In the genomic region with DNA sequence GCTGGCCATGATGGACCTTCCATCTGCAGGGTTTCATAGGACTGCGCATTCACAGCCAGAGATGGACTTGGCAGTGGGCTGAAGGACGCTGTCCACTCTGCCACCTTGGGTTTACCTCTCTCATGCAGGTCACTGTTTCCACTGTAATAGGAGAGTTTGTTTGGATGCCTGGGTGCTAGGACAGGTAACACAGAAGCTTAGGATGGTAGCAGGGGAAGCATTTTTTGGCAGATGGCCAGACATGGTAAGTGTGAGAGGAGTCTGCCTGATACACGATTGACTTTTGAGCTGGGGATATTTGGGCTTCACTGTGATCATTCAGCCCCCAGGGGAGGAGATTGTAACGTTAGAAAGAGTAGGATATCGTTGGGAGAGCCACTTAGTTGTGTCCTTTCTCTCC, we compare ENCODE assay signal across 9 cellular contexts. TPM values are rescaled to one million over a fixed set of nuclear protein-coding genes. Genes with fewer than 3 reads are reported as not detected.
DNase-seq lines count a peak whose midpoint lies in the region; ATAC-seq and TF ChIP-seq lines count a peak whose summit lies in the region.
"Had no signal": no experiment of that assay in that cellular context is flagged by ENCODE, and none has a peak within 500 bp of the region (broad histone marks: within the 10 kb centered on the region; RNA-seq: fewer than 3 reads in every experiment).

No MANE protein-coding gene starts in this region.

- H3K9ac ChIP-seq in skeletal muscle satellite cell (ENCODE audit: low read depth, low read length) = no peak overlapping the region

- no peak for DNase-seq in BE2C
- no peak for DNase-seq in EL
- no peak for DNase-seq in GM03348 (ENCODE audit: low spot score)

- peaks cover 82% of the 10 kb centered on the region for H3K36me3 Mint-ChIP-seq in dendritic cell treated with granulocyte-macrophage colony-stimulating factor and Interleukin-4, amounts not matched to agents 40 ng/mL and 50 ng/mL, for 4 days (ENCODE audit: low read depth)

- intact Hi-C loops in dendritic cell treated with granulocyte-macrophage colony-stimulating factor and Interleukin-4, amounts not matched to agents 40 ng/mL and 50 ng/mL, for 4 days (cut with micrococcal nuclease) = no loop called here

- peak; percentile 5 for ATAC-seq in GM19438 (IDR thresholded peaks at IDR 0.05; ENCODE audit: low read depth, unreplicated experiment)
- ATAC-seq: HCT116 had no signal

- H3K36me3 ChIP-seq in KOPT-K1 (ENCODE audit: insufficient read depth, low read length) = no peaks in the 10 kb centered on the region
- no peaks in the 10 kb centered on the region for H3K36me3 ChIP-seq in skeletal muscle satellite cell (ENCODE audit: insufficient read depth, low read length)
- no peaks in the 10 kb centered on the region; the same call in 1 of the 2 replicates for H3K36me3 ChIP-seq in BE2C

- no peaks in the 10 kb centered on the region for H3K27me3 ChIP-seq in skeletal muscle satellite cell (ENCODE audit: control insufficient read depth, insufficient read depth, low read length)
- no peaks in the 10 kb centered on the region for H3K27me3 ChIP-seq in BE2C
- H3K27me3 ChIP-seq: SJSA1 had no signal

- peak overlapping the region; percentile 64 for H3K27ac Mint-ChIP-seq in dendritic cell treated with granulocyte-macrophage colony-stimulating factor and Interleukin-4, amounts not matched to agents 40 ng/mL and 50 ng/mL, for 4 days

- H3K27me3 Mint-ChIP-seq in dendritic cell treated with granulocyte-macrophage colony-stimulating factor and Interleukin-4, amounts not matched to agents 40 ng/mL and 50 ng/mL, for 4 days = no peaks in the 10 kb centered on the region

- peak overlapping the region; percentile 30 for H3K4me2 ChIP-seq in skeletal muscle satellite cell (ENCODE audit: low read length)

- H3K9me3 ChIP-seq in KOPT-K1 (ENCODE audit: insufficient read depth, low read length, poor library complexity, severe bottlenecking) (no peaks in the 10 kb centered on the region), skeletal muscle satellite cell (replicated peaks; ENCODE audit: low read length) (no peaks in the 10 kb centered on the region), BE2C (no peaks in the 10 kb centered on the region)
- H3K9me3 ChIP-seq: SJSA1 had no signal

- H3K4me1 Mint-ChIP-seq in dendritic cell treated with granulocyte-macrophage colony-stimulating factor and Interleukin-4, amounts not matched to agents 40 ng/mL and 50 ng/mL, for 4 days (ENCODE audit: low read depth) = peaks cover 52% of the 10 kb centered on the region

- no peaks in the 10 kb centered on the region for H3K9me3 Mint-ChIP-seq in dendritic cell treated with granulocyte-macrophage colony-stimulating factor and Interleukin-4, amounts not matched to agents 40 ng/mL and 50 ng/mL, for 4 days

- H3K27ac ChIP-seq in KOPT-K1 (ENCODE audit: low read depth, low read length, poor library complexity, severe bottlenecking) = peak overlapping the region; percentile 74
- H3K27ac ChIP-seq: SJSA1 had no signal

- H3K4me3 ChIP-seq in skeletal muscle satellite cell (ENCODE audit: low read length) = no peak overlapping the region
- no peak overlapping the region for H3K4me3 ChIP-seq in BE2C (ENCODE audit: low read depth, low read length)
- H3K4me3 ChIP-seq: SJSA1 had no signal

- no peak for TF ChIP-seq CTCF in BE2C (IDR thresholded peaks at IDR 0.05; ENCODE audit: low read depth, low read length)

- H3K4me3 Mint-ChIP-seq in dendritic cell treated with granulocyte-macrophage colony-stimulating factor and Interleukin-4, amounts not matched to agents 40 ng/mL and 50 ng/mL, for 4 days = peak overlapping the region; percentile 0

- peaks cover 12% of the 10 kb centered on the region for H3K4me1 ChIP-seq in skeletal muscle satellite cell (ENCODE audit: control insufficient read depth, insufficient read depth, low read length)
- H3K4me1 ChIP-seq in BE2C = no peaks in the 10 kb centered on the region

RNA-seq across cellular contexts. Expression of gene PSEN2, which starts 11.8 kb away (rescaled TPM):
- total RNA-seq in skeletal muscle satellite cell (2012; rRNA removed) = 11.1 and 14.4 TPM in 2 replicates
- polyA plus RNA-seq in BE2C (2012; ENCODE audit: insufficient read depth, insufficient read length, low read depth) = 9.3 TPM

RNA-seq across cellular contexts. Expression of gene COQ8A, which starts 57.9 kb away (rescaled TPM):
- total RNA-seq in skeletal muscle satellite cell (2012; rRNA removed) = 3.8 and 7.0 TPM in 2 replicates
- polyA plus RNA-seq in BE2C (2012; ENCODE audit: insufficient read depth, insufficient read length, low read depth) = 49.4 TPM
